ENCODE assay signal across 12 cellular contexts in the genomic region with DNA sequence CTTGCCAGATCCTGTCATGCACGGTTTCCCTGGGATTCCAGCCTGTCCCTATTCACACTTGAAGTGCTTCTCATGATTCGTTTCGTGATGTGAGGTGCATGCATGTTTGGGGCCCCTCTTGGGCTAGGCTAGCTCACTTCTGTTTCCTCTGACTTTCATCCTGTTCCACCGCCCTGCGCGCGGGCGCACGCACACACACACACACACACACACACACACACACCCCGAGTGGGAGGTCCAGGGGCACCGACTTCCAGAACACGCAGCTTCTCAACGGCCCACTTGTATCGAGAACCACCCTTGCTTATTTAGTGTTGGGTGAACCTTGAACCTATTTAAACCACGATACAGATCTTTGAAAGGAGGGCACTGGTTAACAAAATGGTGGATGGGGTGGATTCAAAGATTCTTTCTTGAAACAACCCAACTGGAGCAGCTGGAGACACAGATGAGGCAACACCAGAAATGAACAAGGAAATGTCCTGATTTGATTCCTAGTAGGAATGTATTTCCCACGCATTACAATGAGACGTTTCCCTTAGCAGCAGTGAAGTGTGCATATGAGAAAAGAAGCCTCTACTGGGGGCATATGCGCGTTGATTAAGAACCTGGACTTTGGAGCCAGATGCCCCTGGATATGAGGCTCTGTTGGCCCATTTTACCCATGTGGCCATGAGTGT. TPM values are rescaled to one million over a fixed set of nuclear protein-coding genes. Genes with fewer than 3 reads are reported as not detected.
DNase-seq lines count a peak whose midpoint lies in the region; ATAC-seq, FAIRE-seq and TF ChIP-seq lines count a peak whose summit lies in the region.
"Had no signal": no experiment of that assay in that cellular context is flagged by ENCODE, and none has a peak within 500 bp of the region (broad histone marks: within the 10 kb centered on the region; RNA-seq: fewer than 3 reads in every experiment).

No MANE protein-coding gene starts in this region.

- POLR2A ChIA-PET in MCF 10A (lab: Yijun Ruan, JAX) = interaction anchor here (1.1 to 12.3 kb wide), 5 partner anchors 10 to 259 kb away, joined by 3 to 187 read pairs (median 27); a partner anchor contains a TSS

- no peak for FAIRE-seq in H54 (lab: Jason Lieb, UNC)
- FAIRE-seq: endometrium had no signal

- no peaks in the 10 kb centered on the region for H3K27me3 Mint-ChIP-seq in MCF 10A (ENCODE audit: insufficient read depth, unreplicated experiment)

- TF ChIP-seq EP300 in upper lobe of left lung (IDR thresholded peaks at IDR 0.05) = no peak

- ATAC-seq in upper lobe of left lung (ENCODE audit: low FRiP score in 2 of 2) (no peak), GM18858 (IDR thresholded peaks at IDR 0.05; ENCODE audit: unreplicated experiment) (no peak)

- BruUV-seq in MCF 10A (replicated peaks; lab: Mats Ljungman, UMichigan) (no TSS peak), mammary epithelial cell (replicated peaks; lab: Mats Ljungman, UMichigan) (no TSS peak)

- no peak overlapping the region for H3K4me3 ChIP-seq in mammary epithelial cell (replicated peaks in 1 of 3; ENCODE audit: insufficient read depth in 1 of 3, low read depth in 2 of 3, low read length in 3 of 3)
- H3K4me3 ChIP-seq in muscle layer of duodenum (ENCODE audit: low read depth in 1 of 2, low read length in 2 of 2) = no peak overlapping the region
- H3K4me3 ChIP-seq in upper lobe of left lung = no peak overlapping the region

- peaks cover 50% of the 10 kb centered on the region for H3K4me1 Mint-ChIP-seq in MCF 10A (ENCODE audit: insufficient read depth, unreplicated experiment)

- H3K27ac ChIP-seq in mammary epithelial cell (ENCODE audit: insufficient read depth, low read depth, low read length) (no peak overlapping the region), muscle layer of duodenum (ENCODE audit: low read length) (peak overlapping the region; percentile 7), upper lobe of left lung (peak overlapping the region; percentile 36 to 55 (median 40))
- H3K27ac ChIP-seq: VCaP had no signal

- no peaks in the 10 kb centered on the region for H4K20me1 ChIP-seq in mammary epithelial cell (ENCODE audit: insufficient read depth, low read length)

- DNase-seq in MCF 10A (ENCODE audit: unreplicated experiment) = no peak
- no peak for DNase-seq in mammary epithelial cell
- DNase-seq in activated effector memory CD4-positive, alpha-beta T cell treated with anti-CD3 and anti-CD28 coated beads, Interleukin-2, amount 50 U/mL, for 16 hours = peak; percentile 77
- no peak for DNase-seq in upper lobe of left lung
- DNase-seq in NCI-H510A treated with DMSO at 0.1 percent for 48 hours (lab: John Stamatoyannopoulos, UW) = no peak
- DNase-seq in H54 (ENCODE audit: insufficient read length, low spot score) = no peak
- DNase-seq: NCI-H2029 treated with DMSO at 0.1 percent for 48 hours had no signal

- dilution Hi-C loops in mammary epithelial cell (cut with HindIII; ENCODE audit: low sequenced_read_pairs) = loop anchor here (10.0 kb wide), 1 partner anchor 146 kb away; no protein-coding TSS in a partner anchor

- H3K4me3 Mint-ChIP-seq in MCF 10A (ENCODE audit: unreplicated experiment) = no peak overlapping the region
- H3K4me3 Mint-ChIP-seq: mesothelial cell of epicardium had no signal

- 90% methylated on average over 13 of the region's 19 CpGs for whole genome bisulfite sequencing in mammary epithelial cell (ENCODE audit: low coverage, missing lambda C conversion rate)
- WGBS in upper lobe of left lung, 2 donors = 32 to 37% methylated on average over 14 to 19 of the region's 19 CpGs

- TF ChIP-seq POLR2A in upper lobe of left lung (IDR thresholded peaks at IDR 0.05) (no peak), H54 (IDR thresholded peaks at IDR 0.05; ENCODE audit: low read depth, low read length) (no peak)

- H3K36me3 ChIP-seq in mammary epithelial cell (ENCODE audit: insufficient read depth, low read length) (peaks cover 2% of the 10 kb centered on the region), muscle layer of duodenum (ENCODE audit: control insufficient read depth in 1 of 2, insufficient read depth in 2 of 2, low read length in 2 of 2) (no peaks in the 10 kb centered on the region), upper lobe of left lung (peaks cover 0 to 3% (median 0%) of the 10 kb centered on the region in 4 donors)

- H3K4me1 ChIP-seq in mammary epithelial cell (ENCODE audit: insufficient read depth, low read length) (peaks cover 48% of the 10 kb centered on the region), muscle layer of duodenum (ENCODE audit: control insufficient read depth in 1 of 2, insufficient read depth in 2 of 2, low read length in 2 of 2) (peaks cover 0 to 36% of the 10 kb centered on the region in 2 donors), upper lobe of left lung (peaks cover 51 to 78% (median 60%) of the 10 kb centered on the region in 4 donors)

- H3K79me2 ChIP-seq in mammary epithelial cell (ENCODE audit: insufficient read depth, low read length) = peaks cover 100% of the 10 kb centered on the region

- H3K9ac ChIP-seq in mammary epithelial cell (ENCODE audit: insufficient read depth, low read length) = no peak overlapping the region

- H3K9me3 ChIP-seq in mammary epithelial cell (replicated peaks; ENCODE audit: insufficient read depth, low read length) = no peaks in the 10 kb centered on the region
- H3K9me3 ChIP-seq in muscle layer of duodenum (ENCODE audit: control insufficient read depth in 1 of 2, low read length in 2 of 2) = no peaks in the 10 kb centered on the region
- no peaks in the 10 kb centered on the region for H3K9me3 ChIP-seq in upper lobe of left lung

- H3K4me2 ChIP-seq in mammary epithelial cell (ENCODE audit: insufficient read depth, low read depth, low read length) = no peak overlapping the region

- no peaks in the 10 kb centered on the region for H3K9me3 Mint-ChIP-seq in MCF 10A (ENCODE audit: unreplicated experiment)
- H3K9me3 Mint-ChIP-seq: mesothelial cell of epicardium had no signal

- H3K27me3 ChIP-seq in mammary epithelial cell (ENCODE audit: insufficient read depth, low read length) (no peaks in the 10 kb centered on the region), muscle layer of duodenum (ENCODE audit: low read depth, low read length) (no peaks in the 10 kb centered on the region), upper lobe of left lung (no peaks in the 10 kb centered on the region)

- no peak for TF ChIP-seq CTCF in MCF 10A (IDR thresholded peaks at IDR 0.05; ENCODE audit: unreplicated experiment)
- TF ChIP-seq CTCF in mammary epithelial cell (conservative IDR thresholded peaks at IDR 0.05 in 1 of 2, IDR thresholded peaks at IDR 0.05 in 1 of 2; ENCODE audit: extremely low read depth in 1 of 2, insufficient read depth in 1 of 2, low read depth in 1 of 2, low read length in 2 of 2) = no peak
- TF ChIP-seq CTCF in upper lobe of left lung (IDR thresholded peaks at IDR 0.05) = no peak

- in situ Hi-C loops in mammary epithelial cell (cut with MboI; ENCODE audit: low sequenced_read_pairs in 2 of 2) = loop anchor here (5.0 to 25.0 kb wide), 2 partner anchors 148 to 302 kb away; no protein-coding TSS in a partner anchor

- intact Hi-C loops in MCF 10A (cut with micrococcal nuclease) = no loop called here
- intact Hi-C loops in mammary epithelial cell (cut with micrococcal nuclease) = no loop called here

- H2AFZ ChIP-seq in mammary epithelial cell (ENCODE audit: low read depth, low read length) = no peak overlapping the region

- CTCF ChIA-PET in MCF 10A (lab: Yijun Ruan, JAX) (interaction anchor here (0.7 to 11.0 kb wide), 15 partner anchors 9 to 308 kb away, joined by 3 to 190 read pairs (median 5); a partner anchor contains a TSS), mammary epithelial cell (lab: Charles Lee; ENCODE audit: low non-redundant PET) (no interaction called here)

- peak overlapping the region; percentile 100 for H3K27ac Mint-ChIP-seq in MCF 10A (ENCODE audit: low read depth, unreplicated experiment)
- H3K27ac Mint-ChIP-seq: mesothelial cell of epicardium had no signal

- H3K36me3 Mint-ChIP-seq in MCF 10A (ENCODE audit: insufficient read depth, unreplicated experiment) = peaks cover 47% of the 10 kb centered on the region
- H3K36me3 Mint-ChIP-seq: mesothelial cell of epicardium had no signal

RNA-seq across cellular contexts. Expression of a gene that starts 16.3 kb away (rescaled TPM):
- total RNA-seq in MCF 10A (2022) = 50.1 and 53.2 TPM in 2 replicates
- 10 to 100 TPM; 12.8 to 95.1 TPM for total RNA-seq in mammary epithelial cell
- 47.2 TPM for polyA plus RNA-seq in mammary epithelial cell
- polyA minus RNA-seq in mammary epithelial cell = 30.7 TPM
- 10 to 100 TPM in 5 of 6 donors, 1 to 10 TPM in 1; 7.3 to 38.4 (median 22.1) TPM for total RNA-seq in upper lobe of left lung
